In the genomic region with DNA sequence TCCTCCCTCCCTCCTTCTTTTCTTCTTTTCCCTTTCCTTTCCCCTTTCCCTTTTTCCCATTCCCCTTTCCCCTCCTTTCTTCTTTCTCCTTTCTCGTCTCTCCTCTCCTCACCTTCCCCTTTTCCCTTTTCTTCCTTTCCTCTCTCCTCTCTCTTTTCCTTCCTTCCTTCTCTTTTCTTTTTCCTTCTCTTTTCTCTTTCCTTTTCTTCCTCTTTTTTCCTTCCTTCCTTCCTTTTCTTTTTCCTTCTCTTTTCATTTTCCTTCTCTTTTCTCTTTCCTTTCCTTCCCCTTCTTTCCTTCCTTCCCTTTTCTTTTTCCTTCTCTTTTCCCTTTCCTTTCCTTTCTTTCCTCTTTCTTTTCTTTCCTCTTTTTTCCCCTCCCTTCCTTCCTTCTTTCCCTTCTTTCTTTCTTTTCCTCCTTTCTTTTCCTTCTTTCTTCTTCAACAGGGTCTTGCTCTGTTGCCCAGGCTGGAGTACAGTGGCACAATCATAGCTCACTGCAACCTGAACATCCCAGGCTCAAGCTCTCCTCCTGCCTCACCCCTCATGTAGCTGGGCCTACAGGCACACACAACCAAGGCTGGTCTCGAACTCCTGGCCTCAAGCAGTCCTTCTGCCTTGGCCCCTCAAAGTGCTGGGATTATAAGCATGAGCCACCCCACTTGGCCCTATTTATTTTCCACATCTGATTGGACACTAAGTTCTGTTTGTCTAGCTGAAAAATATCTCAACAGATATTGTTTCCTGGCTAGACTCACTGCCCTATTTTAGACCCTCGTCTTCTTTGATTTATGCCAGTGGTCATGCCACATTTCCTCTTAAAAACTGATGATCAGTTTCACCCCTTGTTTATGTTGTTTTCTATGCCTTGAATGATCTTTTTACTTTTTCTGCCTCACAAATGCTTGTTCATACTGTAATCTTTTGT, we compare ENCODE assay signal across 1 cellular context.
A peak's percentile ranks its signal among the peaks of the same experiment; 100 is the strongest.
TF ChIP-seq lines count a peak whose summit lies in the region.

No MANE protein-coding gene starts in this region.

TF ChIP-seq in HEK293, 187 proteins besides CTCF, POLR2A, EP300 and RAD21 (continued from another document):
- TF ChIP-seq, protein P1, sequence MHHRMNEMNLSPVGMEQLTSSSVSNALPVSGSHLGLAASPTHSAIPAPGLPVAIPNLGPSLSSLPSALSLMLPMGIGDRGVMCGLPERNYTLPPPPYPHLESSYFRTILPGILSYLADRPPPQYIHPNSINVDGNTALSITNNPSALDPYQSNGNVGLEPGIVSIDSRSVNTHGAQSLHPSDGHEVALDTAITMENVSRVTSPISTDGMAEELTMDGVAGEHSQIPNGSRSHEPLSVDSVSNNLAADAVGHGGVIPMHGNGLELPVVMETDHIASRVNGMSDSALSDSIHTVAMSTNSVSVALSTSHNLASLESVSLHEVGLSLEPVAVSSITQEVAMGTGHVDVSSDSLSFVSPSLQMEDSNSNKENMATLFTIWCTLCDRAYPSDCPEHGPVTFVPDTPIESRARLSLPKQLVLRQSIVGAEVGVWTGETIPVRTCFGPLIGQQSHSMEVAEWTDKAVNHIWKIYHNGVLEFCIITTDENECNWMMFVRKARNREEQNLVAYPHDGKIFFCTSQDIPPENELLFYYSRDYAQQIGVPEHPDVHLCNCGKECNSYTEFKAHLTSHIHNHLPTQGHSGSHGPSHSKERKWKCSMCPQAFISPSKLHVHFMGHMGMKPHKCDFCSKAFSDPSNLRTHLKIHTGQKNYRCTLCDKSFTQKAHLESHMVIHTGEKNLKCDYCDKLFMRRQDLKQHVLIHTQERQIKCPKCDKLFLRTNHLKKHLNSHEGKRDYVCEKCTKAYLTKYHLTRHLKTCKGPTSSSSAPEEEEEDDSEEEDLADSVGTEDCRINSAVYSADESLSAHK (tag by site-specific recombination; IDR thresholded peaks at IDR 0.05): no peak
- TF ChIP-seq ZEB2 (tag by site-specific recombination; IDR thresholded peaks at IDR 0.05): no peak
- TF ChIP-seq SCRT1 (tag by site-specific recombination; IDR thresholded peaks at IDR 0.05; ENCODE audit: borderline replicate concordance): no peak
- no peak for TF ChIP-seq ZBTB7A (tag by site-specific recombination; IDR thresholded peaks at IDR 0.05; ENCODE audit: low read depth)
- TF ChIP-seq ZNF121 (tag by site-specific recombination; IDR thresholded peaks at IDR 0.05): peak; percentile 97
- no peak for TF ChIP-seq ZBTB21 (tag by site-specific recombination; IDR thresholded peaks at IDR 0.05)
- no peak for TF ChIP-seq ZNF302 (tag by site-specific recombination; IDR thresholded peaks at IDR 0.05; ENCODE audit: low read depth)
- TF ChIP-seq, protein P2, sequence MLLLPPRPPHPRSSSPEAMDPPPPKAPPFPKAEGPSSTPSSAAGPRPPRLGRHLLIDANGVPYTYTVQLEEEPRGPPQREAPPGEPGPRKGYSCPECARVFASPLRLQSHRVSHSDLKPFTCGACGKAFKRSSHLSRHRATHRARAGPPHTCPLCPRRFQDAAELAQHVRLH (tag by site-specific recombination; IDR thresholded peaks at IDR 0.05): 0 out of 2 replicates have a peak, but pooled peaks have one; percentile 31
- TF ChIP-seq ZNF501 (tag by site-specific recombination; IDR thresholded peaks at IDR 0.05): no peak
- no peak for TF ChIP-seq ZBTB48 (tag by site-specific recombination; IDR thresholded peaks at IDR 0.05)
- TF ChIP-seq, protein P3, sequence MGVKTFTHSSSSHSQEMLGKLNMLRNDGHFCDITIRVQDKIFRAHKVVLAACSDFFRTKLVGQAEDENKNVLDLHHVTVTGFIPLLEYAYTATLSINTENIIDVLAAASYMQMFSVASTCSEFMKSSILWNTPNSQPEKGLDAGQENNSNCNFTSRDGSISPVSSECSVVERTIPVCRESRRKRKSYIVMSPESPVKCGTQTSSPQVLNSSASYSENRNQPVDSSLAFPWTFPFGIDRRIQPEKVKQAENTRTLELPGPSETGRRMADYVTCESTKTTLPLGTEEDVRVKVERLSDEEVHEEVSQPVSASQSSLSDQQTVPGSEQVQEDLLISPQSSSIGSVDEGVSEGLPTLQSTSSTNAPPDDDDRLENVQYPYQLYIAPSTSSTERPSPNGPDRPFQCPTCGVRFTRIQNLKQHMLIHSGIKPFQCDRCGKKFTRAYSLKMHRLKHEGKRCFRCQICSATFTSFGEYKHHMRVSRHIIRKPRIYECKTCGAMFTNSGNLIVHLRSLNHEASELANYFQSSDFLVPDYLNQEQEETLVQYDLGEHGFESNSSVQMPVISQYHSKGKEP (tag by site-specific recombination; IDR thresholded peaks at IDR 0.05): no peak
- no peak for TF ChIP-seq ZNF354C (tag by site-specific recombination; IDR thresholded peaks at IDR 0.05; ENCODE audit: borderline replicate concordance, low read depth)
- no peak for TF ChIP-seq ZNF768 (tag by site-specific recombination; IDR thresholded peaks at IDR 0.05)
- no peak for TF ChIP-seq ZNF37A (tag by site-specific recombination; IDR thresholded peaks at IDR 0.05)
- TF ChIP-seq PRDM1 (tag by site-specific recombination; IDR thresholded peaks at IDR 0.05): peak; percentile 100
- TF ChIP-seq ZNF391 (tag by site-specific recombination; IDR thresholded peaks at IDR 0.05; ENCODE audit: borderline replicate concordance, low read depth): no peak
- TF ChIP-seq, protein P4, sequence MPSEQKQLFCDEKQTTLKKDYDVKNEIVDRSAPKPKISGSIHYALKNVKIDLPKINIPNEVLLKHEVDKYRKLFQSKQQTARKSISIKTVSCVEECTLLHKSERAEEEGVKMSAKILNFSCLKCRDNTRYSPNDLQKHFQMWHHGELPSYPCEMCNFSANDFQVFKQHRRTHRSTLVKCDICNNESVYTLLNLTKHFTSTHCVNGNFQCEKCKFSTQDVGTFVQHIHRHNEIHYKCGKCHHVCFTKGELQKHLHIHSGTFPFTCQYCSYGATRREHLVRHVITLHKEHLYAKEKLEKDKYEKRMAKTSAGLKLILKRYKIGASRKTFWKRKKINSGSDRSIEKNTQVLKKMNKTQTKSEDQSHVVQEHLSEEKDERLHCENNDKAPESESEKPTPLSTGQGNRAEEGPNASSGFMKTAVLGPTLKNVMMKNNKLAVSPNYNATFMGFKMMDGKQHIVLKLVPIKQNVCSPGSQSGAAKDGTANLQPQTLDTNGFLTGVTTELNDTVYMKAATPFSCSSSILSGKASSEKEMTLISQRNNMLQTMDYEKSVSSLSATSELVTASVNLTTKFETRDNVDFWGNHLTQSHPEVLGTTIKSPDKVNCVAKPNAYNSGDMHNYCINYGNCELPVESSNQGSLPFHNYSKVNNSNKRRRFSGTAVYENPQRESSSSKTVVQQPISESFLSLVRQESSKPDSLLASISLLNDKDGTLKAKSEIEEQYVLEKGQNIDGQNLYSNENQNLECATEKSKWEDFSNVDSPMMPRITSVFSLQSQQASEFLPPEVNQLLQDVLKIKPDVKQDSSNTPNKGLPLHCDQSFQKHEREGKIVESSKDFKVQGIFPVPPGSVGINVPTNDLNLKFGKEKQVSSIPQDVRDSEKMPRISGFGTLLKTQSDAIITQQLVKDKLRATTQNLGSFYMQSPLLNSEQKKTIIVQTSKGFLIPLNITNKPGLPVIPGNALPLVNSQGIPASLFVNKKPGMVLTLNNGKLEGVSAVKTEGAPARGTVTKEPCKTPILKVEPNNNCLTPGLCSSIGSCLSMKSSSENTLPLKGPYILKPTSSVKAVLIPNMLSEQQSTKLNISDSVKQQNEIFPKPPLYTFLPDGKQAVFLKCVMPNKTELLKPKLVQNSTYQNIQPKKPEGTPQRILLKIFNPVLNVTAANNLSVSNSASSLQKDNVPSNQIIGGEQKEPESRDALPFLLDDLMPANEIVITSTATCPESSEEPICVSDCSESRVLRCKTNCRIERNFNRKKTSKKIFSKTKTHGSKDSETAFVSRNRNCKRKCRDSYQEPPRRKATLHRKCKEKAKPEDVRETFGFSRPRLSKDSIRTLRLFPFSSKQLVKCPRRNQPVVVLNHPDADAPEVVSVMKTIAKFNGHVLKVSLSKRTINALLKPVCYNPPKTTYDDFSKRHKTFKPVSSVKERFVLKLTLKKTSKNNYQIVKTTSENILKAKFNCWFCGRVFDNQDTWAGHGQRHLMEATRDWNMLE (tag by site-specific recombination; conservative IDR thresholded peaks at IDR 0.05; ENCODE audit: low read depth): no peak
